In genomic region chr1:57860333-57860732, GRCh38 we compare ENCODE assay signal across 12 cellular contexts.
"Had no signal": no experiment of that assay in that cellular context is flagged by ENCODE, and none has a peak within 500 bp of the region (broad histone marks: within the 10 kb centered on the region; RNA-seq: fewer than 3 reads in every experiment).

No MANE protein-coding gene starts in this region.

- H3K4me1 ChIP-seq: adrenal gland, esophagus muscularis mucosa, pancreas had no signal

- H3K4me3 ChIP-seq: adrenal gland, esophagus muscularis mucosa, lung, pancreas, thoracic aorta had no signal

- H3K36me3 ChIP-seq: adrenal gland, esophagus muscularis mucosa, pancreas, thoracic aorta had no signal

- DNase-seq: activated CD4-positive, alpha-beta T cell treated with anti-CD3 and anti-CD28 coated beads, Interleukin-2, amount 50 U/mL, for 1 hour; activated naive CD4-positive, alpha-beta T cell treated with anti-CD3 and anti-CD28 coated beads for 36 hours; activated T-cell treated with anti-CD3 and anti-CD28 coated beads for 4 hours; natural killer cell; pancreas; retina; stimulated activated CD4-positive, alpha-beta T cell treated with anti-CD3 and anti-CD28 coated beads, Interleukin-4, amount 100 ng/mL, for 1 hour; stimulated activated CD8-positive, alpha-beta memory T cell treated with anti-CD3 and anti-CD28 coated beads, Interleukin-4, amount 100 ng/mL, for 48 hours had no signal

- H3K27me3 ChIP-seq: adrenal gland, esophagus muscularis mucosa, pancreas had no signal

- H3K27ac ChIP-seq: adrenal gland, esophagus muscularis mucosa, pancreas, thoracic aorta had no signal
